15 cellular contexts compared by ENCODE assay signal in genomic region chr6:3870528-3870925, GRCh38. TPM values are rescaled to one million over a fixed set of nuclear protein-coding genes. Genes with fewer than 3 reads are reported as not detected.
DNase-seq lines count a peak whose midpoint lies in the region; ATAC-seq, FAIRE-seq and TF ChIP-seq lines count a peak whose summit lies in the region.
"Had no signal": no experiment of that assay in that cellular context is flagged by ENCODE, and none has a peak within 500 bp of the region (broad histone marks: within the 10 kb centered on the region; RNA-seq: fewer than 3 reads in every experiment).

No MANE protein-coding gene starts in this region.

- no peak overlapping the region for H2BK5ac ChIP-seq in trophoblast cell (ENCODE audit: low read depth, low read length, poor library complexity)

- no peak for TF ChIP-seq EP300 in A549 (IDR thresholded peaks at IDR 0.05)

- H2BK12ac ChIP-seq in trophoblast cell (ENCODE audit: low read length): no peak overlapping the region

- no peak overlapping the region for H3K4ac ChIP-seq in trophoblast cell (ENCODE audit: low read depth, low read length)

- H3K4me1 ChIP-seq in A549 (peaks cover 31% of the 10 kb centered on the region), liver (ENCODE audit: control insufficient read depth in 4 of 4, insufficient read depth in 4 of 4, low read length in 3 of 4) (peaks cover 23 to 50% (median 40%) of the 10 kb centered on the region in 4 donors), trophoblast cell (ENCODE audit: control insufficient read depth in 1 of 2, insufficient read depth in 2 of 2, low read length in 2 of 2) (no peaks in the 10 kb centered on the region)
- H3K4me1 ChIP-seq: BLaER1 had no signal

- no peak overlapping the region for H3K9ac ChIP-seq in liver (ENCODE audit: low read depth in 1 of 2, low read length in 2 of 2)
- no peak overlapping the region for H3K9ac ChIP-seq in trophoblast cell (ENCODE audit: low read length)
- H3K9ac ChIP-seq: BLaER1 had no signal

- no peak overlapping the region for H3K4me3 Mint-ChIP-seq in activated CD8-positive, alpha-beta memory T cell treated with anti-CD3 and anti-CD28 coated beads, Interleukin-2, amount 10 ng/mL, durations not matched to agents 7 days and 5 days
- no peak overlapping the region for H3K4me3 Mint-ChIP-seq in stimulated activated memory B cell treated with anti-CD40 and anti-IgM and Interleukin-4, amounts not matched to agents 10 μg/mL and 1 μg/mL and 100 μg/mL, for 72 hours

- peaks cover 8% of the 10 kb centered on the region for H3K4me1 Mint-ChIP-seq in activated CD8-positive, alpha-beta memory T cell treated with anti-CD3 and anti-CD28 coated beads, Interleukin-2, amount 10 ng/mL, durations not matched to agents 7 days and 5 days
- H3K4me1 Mint-ChIP-seq in stimulated activated memory B cell treated with anti-CD40 and anti-IgM and Interleukin-4, amounts not matched to agents 10 μg/mL and 1 μg/mL and 100 μg/mL, for 72 hours: no peaks in the 10 kb centered on the region

- H3K36me3 ChIP-seq in liver (ENCODE audit: control insufficient read depth in 4 of 4, insufficient read depth in 3 of 4, low read depth in 1 of 4, low read length in 3 of 4): no peaks in the 10 kb centered on the region
- H3K36me3 ChIP-seq in trophoblast cell (ENCODE audit: control insufficient read depth in 1 of 2, insufficient read depth in 2 of 2, low read length in 2 of 2): no peaks in the 10 kb centered on the region
- H3K36me3 ChIP-seq: BLaER1 had no signal

- H3K4me2 ChIP-seq in A549: peak overlapping the region; percentile 74
- H3K4me2 ChIP-seq in trophoblast cell (ENCODE audit: low read length): no peak overlapping the region
- H3K4me2 ChIP-seq: BLaER1, PC-9 had no signal

- no peak overlapping the region for H4K12ac ChIP-seq in trophoblast cell (ENCODE audit: low read depth, low read length)

- H3K14ac ChIP-seq in trophoblast cell (ENCODE audit: low read length): no peak overlapping the region

- H3K9me3 ChIP-seq in A549 (no peaks in the 10 kb centered on the region), liver (ENCODE audit: control insufficient read depth in 4 of 4, low read length in 3 of 4) (no peaks in the 10 kb centered on the region), trophoblast cell (ENCODE audit: insufficient read depth, low read depth, low read length) (no peaks in the 10 kb centered on the region)
- H3K9me3 ChIP-seq: BLaER1 had no signal

- CTCF ChIA-PET in A549 (lab: Yijun Ruan, JAX): interaction anchor here (1.0 to 1.1 kb wide), 3 partner anchors 62 to 564 kb away, joined by 3 to 4 read pairs (median 3); no protein-coding TSS in a partner anchor
- CTCF ChIA-PET in activated CD8-positive, alpha-beta memory T cell treated with anti-CD3 and anti-CD28 coated beads, Interleukin-2, amount 10 ng/mL, durations not matched to agents 7 days and 5 days (lab: Charles Lee): no interaction called here

- H3K23ac ChIP-seq in trophoblast cell (ENCODE audit: low read length): no peak overlapping the region

- H2AK5ac ChIP-seq in trophoblast cell (ENCODE audit: low read length): no peak overlapping the region

- POLR2A ChIA-PET in A549 (lab: Yijun Ruan, JAX): no interaction called here

- TF ChIP-seq RAD21 in A549 (conservative IDR thresholded peaks at IDR 0.05 in 1 of 2, IDR thresholded peaks at IDR 0.05 in 1 of 2): no peak
- no peak for TF ChIP-seq RAD21 in liver (IDR thresholded peaks at IDR 0.05)

- 67% methylated on average over 5 of the region's 5 CpGs for whole genome bisulfite sequencing in A549 (ENCODE audit: missing lambda C conversion rate)
- 83% methylated on average over 5 of the region's 5 CpGs for WGBS in liver
- no CpG with 5 or more reads among the region's 5 CpGs for WGBS in trophoblast cell (ENCODE audit: extremely low coverage, insufficient coverage, insufficient read length)

- TF ChIP-seq CTCF in 22Rv1 (IDR thresholded peaks at IDR 0.05): no peak
- no peak for TF ChIP-seq CTCF in A549 (IDR thresholded peaks at IDR 0.05)
- TF ChIP-seq CTCF in liver (IDR thresholded peaks at IDR 0.05; ENCODE audit: low read depth, low read length, missing input control): no peak

- H3K79me2 ChIP-seq in trophoblast cell (ENCODE audit: control insufficient read depth, insufficient read depth, low read length, poor library complexity): no peaks in the 10 kb centered on the region

- DNase-seq in A549 (ENCODE audit: low read depth in 1 of 2, low spot score in 1 of 2) (peak in 1 of 2 experiments; percentile 27), trophoblast cell (no peak), NCI-H510A (lab: John Stamatoyannopoulos, UW) (no peak)
- DNase-seq in activated CD8-positive, alpha-beta memory T cell treated with anti-CD3 and anti-CD28 coated beads, Interleukin-2, amount 10 ng/mL, durations not matched to agents 7 days and 5 days: peak; percentile 11
- DNase-seq: KG1, NCI-H1105, NCI-H1694 treated with DMSO at 0.1 percent for 48 hours, NCI-H446, NCI-H748 treated with DMSO at 0.1 percent for 48 hours, PC-9 had no signal

- TF ChIP-seq POLR2A in A549 (IDR thresholded peaks at IDR 0.05; ENCODE audit: low read length): no peak

- no peaks in the 10 kb centered on the region for H3K9me3 Mint-ChIP-seq in activated CD8-positive, alpha-beta memory T cell treated with anti-CD3 and anti-CD28 coated beads, Interleukin-2, amount 10 ng/mL, durations not matched to agents 7 days and 5 days (ENCODE audit: low read depth)
- H3K9me3 Mint-ChIP-seq in stimulated activated memory B cell treated with anti-CD40 and anti-IgM and Interleukin-4, amounts not matched to agents 10 μg/mL and 1 μg/mL and 100 μg/mL, for 72 hours: no peaks in the 10 kb centered on the region

- H3K4me3 ChIP-seq in A549: no peak overlapping the region
- no peak overlapping the region for H3K4me3 ChIP-seq in liver (ENCODE audit: low read depth in 1 of 3, low read length in 3 of 3)
- H3K4me3 ChIP-seq in trophoblast cell (ENCODE audit: low read depth, low read length): no peak overlapping the region
- H3K4me3 ChIP-seq: BLaER1, PC-9 had no signal

- H3K27ac ChIP-seq in 22Rv1 (peak overlapping the region; percentile 5; the same call in 1 of the 2 replicates), A549 (peak overlapping the region; percentile 86 to 96), liver (ENCODE audit: low read depth in 1 of 2, low read length in 2 of 2) (peak overlapping the region; percentile 63 to 67), trophoblast cell (ENCODE audit: low read depth, low read length) (no peak overlapping the region)
- H3K27ac ChIP-seq: BLaER1, PC-9 had no signal

- no peak overlapping the region for H3K27ac Mint-ChIP-seq in activated CD8-positive, alpha-beta memory T cell treated with anti-CD3 and anti-CD28 coated beads, Interleukin-2, amount 10 ng/mL, durations not matched to agents 7 days and 5 days
- no peak overlapping the region for H3K27ac Mint-ChIP-seq in stimulated activated memory B cell treated with anti-CD40 and anti-IgM and Interleukin-4, amounts not matched to agents 10 μg/mL and 1 μg/mL and 100 μg/mL, for 72 hours

- H2AFZ ChIP-seq in trophoblast cell (ENCODE audit: insufficient read depth, low read length, poor library complexity): no peak overlapping the region
- H2AFZ ChIP-seq: PC-9 had no signal

- H3K36me3 Mint-ChIP-seq in activated CD8-positive, alpha-beta memory T cell treated with anti-CD3 and anti-CD28 coated beads, Interleukin-2, amount 10 ng/mL, durations not matched to agents 7 days and 5 days: no peaks in the 10 kb centered on the region
- no peaks in the 10 kb centered on the region for H3K36me3 Mint-ChIP-seq in stimulated activated memory B cell treated with anti-CD40 and anti-IgM and Interleukin-4, amounts not matched to agents 10 μg/mL and 1 μg/mL and 100 μg/mL, for 72 hours

- FAIRE-seq in A549 (lab: Jason Lieb, UNC): no peak
- FAIRE-seq: H54 had no signal

- no peak overlapping the region for H3K18ac ChIP-seq in trophoblast cell (ENCODE audit: low read length)

- no peaks in the 10 kb centered on the region for H3K79me1 ChIP-seq in trophoblast cell (ENCODE audit: low read length)

- no peak overlapping the region for H4K8ac ChIP-seq in trophoblast cell (ENCODE audit: low read depth, low read length)

- ATAC-seq in A549: peak in 1 of 2 experiments; percentile 12; a peak in 1 of 6 replicates
- ATAC-seq in activated CD8-positive, alpha-beta memory T cell treated with anti-CD3 and anti-CD28 coated beads, Interleukin-2, amount 10 ng/mL, durations not matched to agents 7 days and 5 days: no peak
- ATAC-seq in stimulated activated memory B cell treated with anti-CD40 and anti-IgM and Interleukin-4, amounts not matched to agents 10 μg/mL and 1 μg/mL and 100 μg/mL, for 72 hours: no peak

- H3K27me3 ChIP-seq in liver (ENCODE audit: control insufficient read depth in 4 of 4, insufficient read depth in 4 of 4, low read length in 3 of 4) (no peaks in the 10 kb centered on the region), trophoblast cell (ENCODE audit: insufficient read depth, low read length) (no peaks in the 10 kb centered on the region)
- H3K27me3 ChIP-seq: BLaER1 had no signal

- H3K27me3 Mint-ChIP-seq in activated CD8-positive, alpha-beta memory T cell treated with anti-CD3 and anti-CD28 coated beads, Interleukin-2, amount 10 ng/mL, durations not matched to agents 7 days and 5 days: peaks cover 29% of the 10 kb centered on the region
- H3K27me3 Mint-ChIP-seq in stimulated activated memory B cell treated with anti-CD40 and anti-IgM and Interleukin-4, amounts not matched to agents 10 μg/mL and 1 μg/mL and 100 μg/mL, for 72 hours: peaks cover 40% of the 10 kb centered on the region

- no peak overlapping the region for H4K91ac ChIP-seq in trophoblast cell (ENCODE audit: low read depth, low read length)

- no peak overlapping the region for H2BK120ac ChIP-seq in trophoblast cell (ENCODE audit: insufficient read depth, low read length, poor library complexity)

TF ChIP-seq in A549, 52 proteins besides CTCF, POLR2A, EP300 and RAD21 (continues in another document):
- TF ChIP-seq ESRRA (IDR thresholded peaks at IDR 0.05; ENCODE audit: borderline replicate concordance, low read length): no peak

TF ChIP-seq in liver, 16 proteins besides CTCF, POLR2A, EP300 and RAD21 (continues in another document):
- TF ChIP-seq MAX (IDR thresholded peaks at IDR 0.05) (no peak), HNF4G (IDR thresholded peaks at IDR 0.05) (no peak)

RNA-seq across cellular contexts. Expression of gene FAM50B, which starts 21.4 kb away (rescaled TPM):
- polyA plus RNA-seq in A549 (2011; rRNA removed): 4.6 and 5.1 TPM in 2 replicates
- polyA plus RNA-seq in A549 (2012; cell fraction: cytosol; rRNA removed): 6.7 and 7.9 TPM in 2 replicates
- polyA plus RNA-seq in A549 (2012; cell fraction: nucleus; rRNA removed): 6.8 and 7.5 TPM in 2 replicates
- polyA plus RNA-seq in A549 (2017; fragmentation: RNase III; extraction: RNeasy Plus Mini Kit Qiagen cat#74134 plus additional on column Dnase treatment): 5.5 to 6.8 TPM (median 6.4 TPM) in 3 replicates
- 1.5 and 2.5 TPM in 2 replicates for polyA minus RNA-seq in A549 (2011; rRNA and poly(A)+ RNA removed)
- 10 to 100 TPM in 1 of 2 experiments, 1 to 10 TPM in 1; 8.8 to 10.6 TPM for total RNA-seq in activated CD8-positive, alpha-beta memory T cell treated with anti-CD3 and anti-CD28 coated beads, Interleukin-2, amount 10 ng/mL, durations not matched to agents 7 days and 5 days
- total RNA-seq in liver: 10 to 100 TPM in 1 of 2 donors, 1 to 10 TPM in 1; 8.8 to 10.2 TPM
- polyA plus RNA-seq in liver: 10 to 100 TPM; 11.9 to 12.3 TPM
- polyA plus RNA-seq in trophoblast cell (2013): 1.3 TPM in 2 replicates
